1 cellular context compared by ENCODE assay signal in genomic region chr12:33672879-33673577, GRCh38.
TF ChIP-seq lines count a peak whose summit lies in the region.

No MANE protein-coding gene starts in this region.

TF ChIP-seq in GM23338, 12 proteins besides CTCF, POLR2A, EP300 and RAD21 (continued from another document):
- TF ChIP-seq ZNF462 (CRISPR knock-in tag; IDR thresholded peaks at IDR 0.05) (no peak), JUNB (IDR thresholded peaks at IDR 0.05; ENCODE audit: unreplicated experiment) (no peak), ZNF114 (CRISPR knock-in tag; IDR thresholded peaks at IDR 0.05) (no peak)
TF ChIP-seq in GM23338: peak in this region for 0.
